1 cellular context compared by ENCODE assay signal in genomic region chr18:35290070-35290735, GRCh38.
TF ChIP-seq lines count a peak whose summit lies in the region.

Gene ZSCAN30 (minus strand): TSS chr18:35290229. CDS start chr18:35264352, 25,877 bp downstream.

TF ChIP-seq in K562, 482 proteins besides CTCF, POLR2A, EP300 and RAD21 (continued from another document and continues in another):
- TF ChIP-seq FOXP4 (CRISPR knock-in tag; IDR thresholded peaks at IDR 0.05; ENCODE audit: borderline replicate concordance), result 0 out of 2 replicates have a peak, but pooled peaks have one; percentile 30
- TF ChIP-seq EWSR1 (IDR thresholded peaks at IDR 0.05; ENCODE audit: borderline replicate concordance, low read depth, partially characterized antibody), result no peak
- TF ChIP-seq TCFL5 (CRISPR knock-in tag; conservative IDR thresholded peaks at IDR 0.05), result no peak
- no peak for TF ChIP-seq ZNF239 (CRISPR knock-in tag; IDR thresholded peaks at IDR 0.05)
- no peak for TF ChIP-seq HMBOX1 (IDR thresholded peaks at IDR 0.05)
- TF ChIP-seq MBD1 (CRISPR knock-in tag; IDR thresholded peaks at IDR 0.05), result no peak
- TF ChIP-seq JUND (IDR thresholded peaks at IDR 0.05; ENCODE audit: borderline replicate concordance, low read depth, low read length), result peak; percentile 77
- TF ChIP-seq JUND (tag; IDR thresholded peaks at IDR 0.05; ENCODE audit: borderline replicate concordance, low read depth, low read length), result peak; percentile 82; the same call in 1 of the 3 replicates
- no peak for TF ChIP-seq ZNF395 (CRISPR knock-in tag; IDR thresholded peaks at IDR 0.05)
- peak; percentile 56; the same call in 1 of the 2 replicates for TF ChIP-seq ZNF740 (CRISPR knock-in tag; IDR thresholded peaks at IDR 0.05)
- no peak for TF ChIP-seq ZNF740 (tag; IDR thresholded peaks at IDR 0.05)
- peak; percentile 77 for TF ChIP-seq HCFC1 (IDR thresholded peaks at IDR 0.05; ENCODE audit: low read depth, low read length)
- TF ChIP-seq ZNF384 (IDR thresholded peaks at IDR 0.05; ENCODE audit: low read depth, low read length), result no peak
- TF ChIP-seq ASH1L (IDR thresholded peaks at IDR 0.05; ENCODE audit: borderline replicate concordance, low read depth, partially characterized antibody), result no peak
- TF ChIP-seq NFE2L1 (tag; IDR thresholded peaks at IDR 0.05; ENCODE audit: borderline replicate concordance, low read depth), result no peak
- no peak for TF ChIP-seq HSF4 (CRISPR knock-in tag; IDR thresholded peaks at IDR 0.05; ENCODE audit: borderline replicate concordance)
- TF ChIP-seq ZBTB17 (CRISPR knock-in tag; IDR thresholded peaks at IDR 0.05), result peak; percentile 65
- peak; percentile 50; the same call in 1 of the 2 replicates for TF ChIP-seq CBX5 (IDR thresholded peaks at IDR 0.05; ENCODE audit: borderline replicate concordance, low read depth)
- TF ChIP-seq L3MBTL2 (IDR thresholded peaks at IDR 0.05), result peak; percentile 85
- TF ChIP-seq NFRKB (IDR thresholded peaks at IDR 0.05; ENCODE audit: low read depth), result peak; percentile 84
- no peak; the same call in 1 of the 2 replicates for TF ChIP-seq RAD51 (IDR thresholded peaks at IDR 0.05; ENCODE audit: borderline replicate concordance, low read depth)
- TF ChIP-seq NFYB (IDR thresholded peaks at IDR 0.05; ENCODE audit: extremely low read depth, insufficient read length), result peak; percentile 34
- peak; percentile 53; the same call in 1 of the 2 replicates for TF ChIP-seq HDAC8 (tag; IDR thresholded peaks at IDR 0.05)
- TF ChIP-seq SRF (CRISPR knock-in tag; IDR thresholded peaks at IDR 0.05), result peak in 1 of 2 experiments; percentile 12; a peak in 1 of 4 replicates
- peak; percentile 84 for TF ChIP-seq NFIC (IDR thresholded peaks at IDR 0.05)
- peak; percentile 42; the same call in 1 of the 2 replicates for TF ChIP-seq TAL1 (IDR thresholded peaks at IDR 0.05)
- no peak for TF ChIP-seq GMEB1 (CRISPR knock-in tag; IDR thresholded peaks at IDR 0.05)
- peak; percentile 77 for TF ChIP-seq SETDB1 (IDR thresholded peaks at IDR 0.05; ENCODE audit: low read length)
- no peak for TF ChIP-seq ZBTB8A (IDR thresholded peaks at IDR 0.05; ENCODE audit: partially characterized antibody)
- no peak for TF ChIP-seq E2F5 (CRISPR knock-in tag; IDR thresholded peaks at IDR 0.05)
- no peak for TF ChIP-seq TSC22D4 (tag; IDR thresholded peaks at IDR 0.05)
- TF ChIP-seq ZC3H11A (IDR thresholded peaks at IDR 0.05; ENCODE audit: low read depth, low read length), result 0 out of 2 replicates have a peak, but pooled peaks have one; percentile 30
- no peak for TF ChIP-seq SMAD3 (CRISPR knock-in tag; conservative IDR thresholded peaks at IDR 0.05)
- 0 out of 2 replicates have a peak, but pooled peaks have one; percentile 25 for TF ChIP-seq ZNF696 (CRISPR knock-in tag; conservative IDR thresholded peaks at IDR 0.05)
- TF ChIP-seq CHD4 (IDR thresholded peaks at IDR 0.05; ENCODE audit: insufficient read depth, insufficient replicate concordance, low read depth, low read length, poor library complexity, severe bottlenecking), result no peak
- TF ChIP-seq POU5F1 (IDR thresholded peaks at IDR 0.05; ENCODE audit: borderline replicate concordance, low read depth, low read length, partially characterized antibody), result no peak
- TF ChIP-seq ZBED1 (IDR thresholded peaks at IDR 0.05), result peak; percentile 27; the same call in 1 of the 2 replicates
- peak; percentile 52; the same call in 1 of the 2 replicates for TF ChIP-seq CEBPG (CRISPR knock-in tag; IDR thresholded peaks at IDR 0.05)
- no peak for TF ChIP-seq CEBPG (tag; conservative IDR thresholded peaks at IDR 0.05 in 1 of 2, IDR thresholded peaks at IDR 0.05 in 1 of 2)
- peak; percentile 86 for TF ChIP-seq RNF2 (IDR thresholded peaks at IDR 0.05)
- TF ChIP-seq HNRNPL (IDR thresholded peaks at IDR 0.05; ENCODE audit: low read depth, low read length), result no peak
- no peak for TF ChIP-seq DLX4 (CRISPR knock-in tag; IDR thresholded peaks at IDR 0.05)
- TF ChIP-seq ZSCAN32 (CRISPR knock-in tag; IDR thresholded peaks at IDR 0.05), result no peak
- no peak for TF ChIP-seq ZNF124 (CRISPR knock-in tag; IDR thresholded peaks at IDR 0.05)
- no peak for TF ChIP-seq E2F3 (CRISPR knock-in tag; IDR thresholded peaks at IDR 0.05)
- TF ChIP-seq ELF1 (tag; IDR thresholded peaks at IDR 0.05), result peak; percentile 78
- no peak for TF ChIP-seq SRSF7 (optimal IDR thresholded peaks at IDR 0.05; ENCODE audit: low read depth, low read length)
- TF ChIP-seq HDAC2 (IDR thresholded peaks at IDR 0.05), result peak; percentile 73
- TF ChIP-seq SMARCE1 (IDR thresholded peaks at IDR 0.05), result 0 out of 2 replicates have a peak, but pooled peaks have one; percentile 25
- no peak for TF ChIP-seq JUNB (CRISPR knock-in tag; conservative IDR thresholded peaks at IDR 0.05)
- TF ChIP-seq XRCC3 (IDR thresholded peaks at IDR 0.05), result no peak
- no peak for TF ChIP-seq ZNF253 (CRISPR knock-in tag; conservative IDR thresholded peaks at IDR 0.05)
- peak; percentile 37; the same call in 1 of the 2 replicates for TF ChIP-seq MAFK (IDR thresholded peaks at IDR 0.05; ENCODE audit: low read length)
- peak; percentile 98 for TF ChIP-seq PHF20 (IDR thresholded peaks at IDR 0.05; ENCODE audit: partially characterized antibody)
- TF ChIP-seq SMAD2 (IDR thresholded peaks at IDR 0.05; ENCODE audit: low read depth, low read length), result no peak
- TF ChIP-seq ZNF140 (CRISPR knock-in tag; IDR thresholded peaks at IDR 0.05), result no peak
- TF ChIP-seq TOE1 (IDR thresholded peaks at IDR 0.05; ENCODE audit: borderline replicate concordance), result peak; percentile 88
- TF ChIP-seq TOE1 (CRISPR knock-in tag; IDR thresholded peaks at IDR 0.05; ENCODE audit: borderline replicate concordance, low read depth), result no peak
- TF ChIP-seq KAT2B (IDR thresholded peaks at IDR 0.05; ENCODE audit: low read depth, low read length), result no peak
- peak; percentile 6 to 96; a peak in 3 of 4 replicates for TF ChIP-seq TEAD1 (CRISPR knock-in tag; IDR thresholded peaks at IDR 0.05)
- TF ChIP-seq HDGF (IDR thresholded peaks at IDR 0.05), result no peak
- 0 out of 2 replicates have a peak, but pooled peaks have one; percentile 5 for TF ChIP-seq PHB (CRISPR knock-in tag; IDR thresholded peaks at IDR 0.05)
- TF ChIP-seq ZNF354B (CRISPR knock-in tag; IDR thresholded peaks at IDR 0.05), result no peak
- peak; percentile 82; the same call in 1 of the 2 replicates for TF ChIP-seq GTF2F1 (IDR thresholded peaks at IDR 0.05; ENCODE audit: low read depth, low read length)
- TF ChIP-seq FOS (IDR thresholded peaks at IDR 0.05; ENCODE audit: extremely low read depth, insufficient read length), result no peak
- TF ChIP-seq ETS1 (conservative IDR thresholded peaks at IDR 0.05; ENCODE audit: control insufficient read depth, low read depth, low read length), result peak; percentile 95
- TF ChIP-seq NONO (IDR thresholded peaks at IDR 0.05; ENCODE audit: low read depth in 2 of 2, low read length in 1 of 2), result peak in 1 of 2 experiments; percentile 76; a peak in 1 of 4 replicates
- TF ChIP-seq NR0B1 (IDR thresholded peaks at IDR 0.05; ENCODE audit: partially characterized antibody), result no peak
